25 cellular contexts compared by ENCODE assay signal in genomic region chr7:119660085-119660484, GRCh38.
"Had no signal": no experiment of that assay in that cellular context is flagged by ENCODE, and none has a peak within 500 bp of the region (broad histone marks: within the 10 kb centered on the region; RNA-seq: fewer than 3 reads in every experiment).

No MANE protein-coding gene starts in this region.

- H3K4me1 Mint-ChIP-seq: mesothelial cell of epicardium; naive B cell; naive thymus-derived CD8-positive, alpha-beta T cell had no signal

- FAIRE-seq: colon, endothelial cell of umbilical vein, islet of Langerhans, keratinocyte had no signal

- H3K27me3 Mint-ChIP-seq: naive B cell; naive thymus-derived CD8-positive, alpha-beta T cell had no signal

- ATAC-seq: gastrocnemius medialis; left cardiac atrium; left lung; lower lobe of right lung; mucosa of descending colon; naive thymus-derived CD8-positive, alpha-beta T cell had no signal

- H3K36me3 ChIP-seq: esophagus muscularis mucosa, gastrocnemius medialis, heart right ventricle, left lung, lower lobe of right lung had no signal

- DNase-seq: dermis blood vessel endothelial cell; dorsolateral prefrontal cortex; effector CD4-positive, alpha-beta T cell; effector memory CD4-positive, alpha-beta T cell; foreskin fibroblast; foreskin melanocyte; gastrocnemius medialis; glutamatergic neuron; head of caudate nucleus; heart right ventricle; hippocampal formation; left cardiac atrium; left lung; lower lobe of right lung; mesenchymal stem cell; mucosa of descending colon; naive B cell; naive thymus-derived CD8-positive, alpha-beta T cell had no signal

- H3K4me1 ChIP-seq: esophagus muscularis mucosa, gastrocnemius medialis, left lung, lower lobe of right lung had no signal

- H3K27me3 ChIP-seq: dorsolateral prefrontal cortex, esophagus muscularis mucosa, gastrocnemius medialis, heart right ventricle, left lung had no signal

- H3K36me3 Mint-ChIP-seq: mesothelial cell of epicardium; naive B cell; naive thymus-derived CD8-positive, alpha-beta T cell had no signal

- H3K4me3 ChIP-seq: coronary artery, dorsolateral prefrontal cortex, esophagus muscularis mucosa, gastrocnemius medialis, heart right ventricle, left lung, lower lobe of right lung, mucosa of descending colon had no signal

- H3K9me3 ChIP-seq: esophagus muscularis mucosa, gastrocnemius medialis, lower lobe of right lung, mucosa of descending colon had no signal

- H3K9me3 Mint-ChIP-seq: mesothelial cell of epicardium had no signal

- H3K27ac Mint-ChIP-seq: mesothelial cell of epicardium; naive B cell; naive thymus-derived CD8-positive, alpha-beta T cell had no signal

- H3K4me3 Mint-ChIP-seq: mesothelial cell of epicardium; naive B cell; naive thymus-derived CD8-positive, alpha-beta T cell had no signal

- H3K27ac ChIP-seq: coronary artery, dorsolateral prefrontal cortex, esophagus muscularis mucosa, gastrocnemius medialis, heart right ventricle, left lung, lower lobe of right lung had no signal
